ENCODE assay signal across 9 cellular contexts in genomic region chrX:150635952-150636351, GRCh38. TPM values are rescaled to one million over a fixed set of nuclear protein-coding genes. Genes with fewer than 3 reads are reported as not detected.
DNase-seq lines count a peak whose midpoint lies in the region; ATAC-seq, FAIRE-seq and TF ChIP-seq lines count a peak whose summit lies in the region.
"Had no signal": no experiment of that assay in that cellular context is flagged by ENCODE, and none has a peak within 500 bp of the region (broad histone marks: within the 10 kb centered on the region; RNA-seq: fewer than 3 reads in every experiment).

No MANE protein-coding gene starts in this region.

- no peaks in the 10 kb centered on the region for H3K27me3 ChIP-seq in astrocyte (ENCODE audit: insufficient read depth, low read length)

- H4K20me1 ChIP-seq in astrocyte (ENCODE audit: insufficient read depth, low read length), result no peaks in the 10 kb centered on the region
- H4K20me1 ChIP-seq in OCI-LY7 (ENCODE audit: insufficient read depth, low read length), result no peaks in the 10 kb centered on the region

- peak; percentile 77 to 89 for ATAC-seq in activated T-cell treated with anti-CD3 and anti-CD28 coated beads, Interleukin-2, amount 50 U/mL, for 4 hours
- ATAC-seq in HG03066 (IDR thresholded peaks at IDR 0.05; ENCODE audit: low read depth, unreplicated experiment), result peak; percentile 76
- peak; percentile 99 for ATAC-seq in stimulated activated effector memory CD8-positive, alpha-beta T cell treated with anti-CD3 and anti-CD28 coated beads, Interleukin-12 subunit alpha, Interleukin-12 subunit beta, amount 100 ng/mL, for 72 hours

- peak overlapping the region; percentile 48 for H3K9ac ChIP-seq in astrocyte (ENCODE audit: low read length)

- H3K4me3 ChIP-seq in astrocyte (ENCODE audit: insufficient read depth, low read depth, low read length) (no peak overlapping the region), OCI-LY7 (ENCODE audit: low read depth, low read length, poor library complexity, severe bottlenecking) (no peak overlapping the region)

- H3K79me2 ChIP-seq in astrocyte (ENCODE audit: insufficient read depth, low read length), result no peaks in the 10 kb centered on the region
- no peaks in the 10 kb centered on the region for H3K79me2 ChIP-seq in OCI-LY7 (ENCODE audit: insufficient read depth, low read depth, low read length)

- peaks cover 26% of the 10 kb centered on the region for H3K36me3 Mint-ChIP-seq in activated T-cell treated with anti-CD3 and anti-CD28 coated beads, Interleukin-2, amount 50 U/mL, for 4 hours (ENCODE audit: insufficient read depth)
- peaks cover 9% of the 10 kb centered on the region for H3K36me3 Mint-ChIP-seq in astrocyte (ENCODE audit: low read depth, unreplicated experiment)
- H3K36me3 Mint-ChIP-seq in stimulated activated effector memory CD8-positive, alpha-beta T cell treated with anti-CD3 and anti-CD28 coated beads, Interleukin-12 subunit alpha, Interleukin-12 subunit beta, amount 100 ng/mL, for 72 hours, result peaks cover 31% of the 10 kb centered on the region

- no peak overlapping the region for H3K4me2 ChIP-seq in astrocyte (ENCODE audit: low read length)
- no peak overlapping the region for H3K4me2 ChIP-seq in OCI-LY7 (ENCODE audit: low read length)

- intact Hi-C loops in OCI-LY7 (cut with micrococcal nuclease; ENCODE audit: unreplicated experiment), result no loop called here

- H3K4me1 ChIP-seq in astrocyte (ENCODE audit: insufficient read depth, low read length), result peaks cover 8% of the 10 kb centered on the region
- H3K4me1 ChIP-seq in OCI-LY7 (ENCODE audit: insufficient read depth, low read length, poor library complexity, severe bottlenecking), result no peaks in the 10 kb centered on the region

- H3K9me3 ChIP-seq in astrocyte (ENCODE audit: insufficient read depth, low read depth, low read length) (no peaks in the 10 kb centered on the region), OCI-LY7 (ENCODE audit: low read length) (no peaks in the 10 kb centered on the region)

- peak; percentile 95 for FAIRE-seq in astrocyte (lab: Jason Lieb, UNC)

- DNase-seq in activated T-cell treated with anti-CD3 and anti-CD28 coated beads, Interleukin-2, amount 50 U/mL, for 4 hours, result no peak
- no peak for DNase-seq in activated T-cell treated with anti-CD3 and anti-CD28 coated beads, Interleukin-2, amount 50 U/mL, for 1 hour
- DNase-seq in astrocyte (ENCODE audit: low read depth), result peak; percentile 63
- DNase-seq in stimulated activated effector memory CD8-positive, alpha-beta T cell treated with anti-CD3 and anti-CD28 coated beads, Interleukin-12 subunit alpha, Interleukin-12 subunit beta, amount 100 ng/mL, for 72 hours (ENCODE audit: low spot score in 2 of 2), result no peak
- no peak for DNase-seq in stimulated activated CD8-positive, alpha-beta memory T cell treated with anti-CD3 and anti-CD28 coated beads, Interleukin-4, amount 100 ng/mL, for 48 hours
- DNase-seq in OCI-LY7 (ENCODE audit: low spot score), result no peak
- DNase-seq in superior temporal gyrus (ENCODE audit: extremely low spot score), result no peak
- DNase-seq: CD8-positive, alpha-beta memory T cell had no signal

- CTCF ChIA-PET in OCI-LY7 (lab: Charles Lee; ENCODE audit: unreplicated experiment), result no interaction called here

- H3K27me3 Mint-ChIP-seq in activated T-cell treated with anti-CD3 and anti-CD28 coated beads, Interleukin-2, amount 50 U/mL, for 4 hours (ENCODE audit: low read depth), result no peaks in the 10 kb centered on the region
- no peaks in the 10 kb centered on the region for H3K27me3 Mint-ChIP-seq in astrocyte (ENCODE audit: low read depth, unreplicated experiment)

- no peak overlapping the region for H3K4me3 Mint-ChIP-seq in activated T-cell treated with anti-CD3 and anti-CD28 coated beads, Interleukin-2, amount 50 U/mL, for 4 hours
- H3K4me3 Mint-ChIP-seq in astrocyte (ENCODE audit: unreplicated experiment), result no peak overlapping the region
- no peak overlapping the region for H3K4me3 Mint-ChIP-seq in stimulated activated effector memory CD8-positive, alpha-beta T cell treated with anti-CD3 and anti-CD28 coated beads, Interleukin-12 subunit alpha, Interleukin-12 subunit beta, amount 100 ng/mL, for 72 hours
- H3K4me3 Mint-ChIP-seq: CD8-positive, alpha-beta memory T cell had no signal

- no peaks in the 10 kb centered on the region for H3K9me3 Mint-ChIP-seq in activated T-cell treated with anti-CD3 and anti-CD28 coated beads, Interleukin-2, amount 50 U/mL, for 4 hours
- H3K9me3 Mint-ChIP-seq in astrocyte (ENCODE audit: unreplicated experiment), result peaks cover 3% of the 10 kb centered on the region
- no peaks in the 10 kb centered on the region for H3K9me3 Mint-ChIP-seq in stimulated activated effector memory CD8-positive, alpha-beta T cell treated with anti-CD3 and anti-CD28 coated beads, Interleukin-12 subunit alpha, Interleukin-12 subunit beta, amount 100 ng/mL, for 72 hours
- H3K9me3 Mint-ChIP-seq: CD8-positive, alpha-beta memory T cell had no signal

- no peaks in the 10 kb centered on the region for H3K9me2 ChIP-seq in OCI-LY7 (ENCODE audit: insufficient read depth, low read length)

- POLR2A ChIA-PET in OCI-LY7 (lab: Charles Lee), result interaction anchor here (0.6 kb wide), 1 partner anchor 1514 kb away, joined by 3 read pairs; no protein-coding TSS in a partner anchor

- TF ChIP-seq CTCF in astrocyte (IDR thresholded peaks at IDR 0.05; ENCODE audit: insufficient read depth, low read depth, low read length) (no peak), OCI-LY7 (conservative IDR thresholded peaks at IDR 0.05; ENCODE audit: low read length) (no peak)

- peaks cover under 1% of the 10 kb centered on the region for H3K36me3 ChIP-seq in astrocyte (ENCODE audit: insufficient read depth, low read length)
- no peaks in the 10 kb centered on the region for H3K36me3 ChIP-seq in OCI-LY7 (ENCODE audit: insufficient read depth, low read length)

- peak overlapping the region; percentile 87 for H3K27ac Mint-ChIP-seq in astrocyte (ENCODE audit: unreplicated experiment)
- H3K27ac Mint-ChIP-seq in stimulated activated effector memory CD8-positive, alpha-beta T cell treated with anti-CD3 and anti-CD28 coated beads, Interleukin-12 subunit alpha, Interleukin-12 subunit beta, amount 100 ng/mL, for 72 hours, result peak overlapping the region; percentile 92

- H3K4me1 Mint-ChIP-seq in activated T-cell treated with anti-CD3 and anti-CD28 coated beads, Interleukin-2, amount 50 U/mL, for 4 hours (ENCODE audit: low read depth), result peaks cover 8% of the 10 kb centered on the region
- peaks cover 2% of the 10 kb centered on the region for H3K4me1 Mint-ChIP-seq in astrocyte (ENCODE audit: low read depth, unreplicated experiment)
- H3K4me1 Mint-ChIP-seq in stimulated activated effector memory CD8-positive, alpha-beta T cell treated with anti-CD3 and anti-CD28 coated beads, Interleukin-12 subunit alpha, Interleukin-12 subunit beta, amount 100 ng/mL, for 72 hours, result peaks cover 6% of the 10 kb centered on the region
- H3K4me1 Mint-ChIP-seq: CD8-positive, alpha-beta memory T cell had no signal

- BruUV-seq in OCI-LY7 (replicated peaks; lab: Mats Ljungman, UMichigan), result no TSS peak

- H3K27ac ChIP-seq in astrocyte (ENCODE audit: low read depth, low read length), result peak overlapping the region; percentile 71
- H3K27ac ChIP-seq in OCI-LY7 (ENCODE audit: low read depth, low read length, poor library complexity, severe bottlenecking), result no peak overlapping the region

- no peak overlapping the region for H2AFZ ChIP-seq in astrocyte (ENCODE audit: low read depth, low read length)
- H2AFZ ChIP-seq in OCI-LY7 (ENCODE audit: low read length), result no peak overlapping the region

RNA-seq across cellular contexts. Expression of gene MTMR1, which starts 57.2 kb away (rescaled TPM):
- 10 to 100 TPM; 36.2 to 42.1 (median 38.8) TPM for total RNA-seq in activated T-cell treated with anti-CD3 and anti-CD28 coated beads, Interleukin-2, amount 50 U/mL, for 4 hours
- 14.9 and 18.6 TPM in 2 replicates for total RNA-seq in astrocyte
- total RNA-seq in OCI-LY7 (2014; rRNA removed; shearing (Covaris generic)), result 49.7 TPM in 2 replicates
- 57.6 and 63.4 TPM in 2 replicates for total RNA-seq in OCI-LY7 (2022)
